Comparison of ENCODE assay signal across 21 cellular contexts in genomic region chr2:172677363-172677762, GRCh38. TPM values are rescaled to one million over a fixed set of nuclear protein-coding genes. Genes with fewer than 3 reads are reported as not detected.
DNase-seq lines count a peak whose midpoint lies in the region; FAIRE-seq and TF ChIP-seq lines count a peak whose summit lies in the region.
"Had no signal": no experiment of that assay in that cellular context is flagged by ENCODE, and none has a peak within 500 bp of the region (broad histone marks: within the 10 kb centered on the region; RNA-seq: fewer than 3 reads in every experiment).

No MANE protein-coding gene starts in this region.

- no peak for TF ChIP-seq EP300 in sigmoid colon (IDR thresholded peaks at IDR 0.05)

- no peak overlapping the region for H2AFZ ChIP-seq in mammary epithelial cell (ENCODE audit: low read depth, low read length)
- H2AFZ ChIP-seq in keratinocyte (ENCODE audit: control insufficient read depth, low read length), result peak overlapping the region; percentile 57
- H2AFZ ChIP-seq: GM23248 had no signal

- TF ChIP-seq CTCF in mammary epithelial cell (conservative IDR thresholded peaks at IDR 0.05 in 1 of 2, IDR thresholded peaks at IDR 0.05 in 1 of 2; ENCODE audit: extremely low read depth in 1 of 2, insufficient read depth in 1 of 2, low read depth in 1 of 2, low read length in 2 of 2) (no peak), keratinocyte (optimal IDR thresholded peaks at IDR 0.05 in 1 of 3, IDR thresholded peaks at IDR 0.05 in 1 of 3, conservative IDR thresholded peaks at IDR 0.05 in 1 of 3; ENCODE audit: extremely low read depth in 1 of 3, insufficient read depth in 2 of 3, low read length in 3 of 3) (no peak), sigmoid colon (IDR thresholded peaks at IDR 0.05) (no peak)

- no peaks in the 10 kb centered on the region for H3K9me1 ChIP-seq in keratinocyte (ENCODE audit: control insufficient read depth, extremely low read depth, insufficient read depth, low read length)

- no TSS peak for BruUV-seq in mammary epithelial cell (replicated peaks; lab: Mats Ljungman, UMichigan)

- dilution Hi-C loops in mammary epithelial cell (cut with HindIII; ENCODE audit: low sequenced_read_pairs), result no loop called here
- dilution Hi-C loops in keratinocyte (cut with MboI; ENCODE audit: extremely low pct_ligation_motif_present, low sequenced_read_pairs), result no loop called here

- H3K4me1 ChIP-seq in mammary epithelial cell (ENCODE audit: insufficient read depth, low read length) (peaks cover 26% of the 10 kb centered on the region), keratinocyte (ENCODE audit: control insufficient read depth, extremely low read depth, insufficient read depth, low read length) (peaks cover 17% of the 10 kb centered on the region), sigmoid colon (peaks cover 0 to 24% (median 15%) of the 10 kb centered on the region in 4 donors)

- no peaks in the 10 kb centered on the region for H3K27me3 ChIP-seq in mammary epithelial cell (ENCODE audit: insufficient read depth, low read length)
- no peaks in the 10 kb centered on the region for H3K27me3 ChIP-seq in keratinocyte (ENCODE audit: control insufficient read depth, extremely low read depth, insufficient read depth, low read length)
- H3K27me3 ChIP-seq in sigmoid colon, result no peaks in the 10 kb centered on the region

- H3K9me3 ChIP-seq in mammary epithelial cell (replicated peaks; ENCODE audit: insufficient read depth, low read length) (no peaks in the 10 kb centered on the region), keratinocyte (ENCODE audit: control insufficient read depth, low read depth, low read length) (no peaks in the 10 kb centered on the region), sigmoid colon (peaks cover 0 to 9% (median under 1%) of the 10 kb centered on the region in 4 donors)

- intact Hi-C loops in mammary epithelial cell (cut with micrococcal nuclease), result no loop called here
- intact Hi-C loops in sigmoid colon (cut with DNase I), result no loop called here

- TF ChIP-seq POLR2A in sigmoid colon (IDR thresholded peaks at IDR 0.05), result no peak

- H3K36me3 ChIP-seq in mammary epithelial cell (ENCODE audit: insufficient read depth, low read length) (no peaks in the 10 kb centered on the region), keratinocyte (ENCODE audit: control insufficient read depth in 2 of 2, extremely low read depth in 1 of 2, insufficient read depth in 2 of 2, low read length in 2 of 2) (no peaks in the 10 kb centered on the region), sigmoid colon (no peaks in the 10 kb centered on the region)

- in situ Hi-C loops in mammary epithelial cell (cut with MboI; ENCODE audit: low sequenced_read_pairs in 2 of 2), result no loop called here

- no peaks in the 10 kb centered on the region for H4K20me1 ChIP-seq in mammary epithelial cell (ENCODE audit: insufficient read depth, low read length)
- H4K20me1 ChIP-seq in keratinocyte (ENCODE audit: control insufficient read depth, extremely low read depth, insufficient read depth, low read length), result no peaks in the 10 kb centered on the region

- DNase-seq in NCI-H1105 (lab: John Stamatoyannopoulos, UW), result peak; percentile 1
- peak; percentile 51 for DNase-seq in NCI-H69 (lab: John Stamatoyannopoulos, UW)
- DNase-seq in mammary epithelial cell, result peak; percentile 43
- DNase-seq in keratinocyte (ENCODE audit: low read depth, low spot score), result no peak
- DNase-seq in sigmoid colon, result no peak
- DNase-seq in ecto neural progenitor cell (ENCODE audit: low spot score), result no peak
- no peak for DNase-seq in activated CD4-positive, alpha-beta T cell treated with anti-CD3 and anti-CD28 coated beads for 48 hours
- no peak for DNase-seq in stimulated activated CD4-positive, alpha-beta T cell treated with anti-CD3 and anti-CD28 coated beads, Interleukin-12 subunit alpha, Interleukin-12 subunit beta, amount 100 ng/mL, for 4 hours
- DNase-seq: ACHN; Calu3; CD4-positive, CD25-positive, alpha-beta regulatory T cell; DMS79 treated with DMSO at 0.1 percent for 48 hours; GM23248; KBM-7; NCI-H1092; NCI-H187 treated with DMSO at 0.1 percent for 48 hours; NCI-H226; NCI-H774 had no signal

- H3K79me2 ChIP-seq in mammary epithelial cell (ENCODE audit: insufficient read depth, low read length) (no peaks in the 10 kb centered on the region), keratinocyte (ENCODE audit: control insufficient read depth, insufficient read depth, low read length) (no peaks in the 10 kb centered on the region)

- H3K4me2 ChIP-seq in mammary epithelial cell (ENCODE audit: insufficient read depth, low read depth, low read length) (peak overlapping the region; percentile 61), keratinocyte (ENCODE audit: control insufficient read depth, extremely low read depth, insufficient read depth, low read depth, low read length) (peak overlapping the region; percentile 61)

- peak; percentile 84 for FAIRE-seq in keratinocyte (lab: Jason Lieb, UNC)
- FAIRE-seq: G401.6, GM12892, GM19239 had no signal

- H3K9ac ChIP-seq in mammary epithelial cell (ENCODE audit: insufficient read depth, low read length) (no peak overlapping the region), keratinocyte (ENCODE audit: control insufficient read depth, extremely low read depth, insufficient read depth, low read length) (no peak overlapping the region)
- H3K9ac ChIP-seq: GM23248 had no signal

- H3K4me3 ChIP-seq in mammary epithelial cell (replicated peaks in 1 of 3; ENCODE audit: insufficient read depth in 1 of 3, low read depth in 2 of 3, low read length in 3 of 3) (no peak overlapping the region), keratinocyte (ENCODE audit: control insufficient read depth in 2 of 3, extremely low read depth in 1 of 3, insufficient read depth in 2 of 3, low read depth in 1 of 3, low read length in 3 of 3) (peak overlapping the region in 2 of 3 experiments; percentile 2 to 9), sigmoid colon (no peak overlapping the region)
- H3K4me3 ChIP-seq: GM23248 had no signal

- H3K27ac ChIP-seq in mammary epithelial cell (ENCODE audit: insufficient read depth, low read depth, low read length), result no peak overlapping the region
- H3K27ac ChIP-seq in keratinocyte (ENCODE audit: control insufficient read depth, insufficient read depth, low read length), result peak overlapping the region; percentile 15
- H3K27ac ChIP-seq in sigmoid colon, result no peak overlapping the region
- H3K27ac ChIP-seq: GM23248 had no signal

- CTCF ChIA-PET in mammary epithelial cell (lab: Charles Lee; ENCODE audit: low non-redundant PET), result no interaction called here

RNA-seq across cellular contexts. Expression of gene RAPGEF4, which starts 58.3 kb away (rescaled TPM):
- 1 to 10 TPM; 1.7 to 3.2 TPM for total RNA-seq in mammary epithelial cell
- 0.39 TPM for polyA plus RNA-seq in mammary epithelial cell
- polyA minus RNA-seq in mammary epithelial cell, result not detected
- 0.76 to 1.6 TPM (median 1.2 TPM) in 3 replicates for polyA plus RNA-seq in keratinocyte
- polyA plus RNA-seq in keratinocyte (2011; ENCODE audit: low read depth), result 5.9 TPM
- polyA plus RNA-seq in keratinocyte (2011; cell fraction: cytosol; rRNA removed), result 0.75 and 0.80 TPM in 2 replicates
- 2.9 and 3.4 TPM in 2 replicates for polyA plus RNA-seq in keratinocyte (2011; cell fraction: nucleus; rRNA removed)
- 1.2 and 2.2 TPM in 2 replicates for polyA plus RNA-seq in keratinocyte (2012; ENCODE audit: low replicate concordance)
- polyA minus RNA-seq in keratinocyte, result 5.0 to 7.8 TPM (median 6.7 TPM) in 3 replicates
- not detected for polyA minus RNA-seq in keratinocyte (2011; cell fraction: cytosol; rRNA and poly(A)+ RNA removed)
- 3.5 and 5.7 TPM in 2 replicates for polyA minus RNA-seq in keratinocyte (2011; cell fraction: nucleus; rRNA and poly(A)+ RNA removed)
- total RNA-seq in sigmoid colon, result 1 to 10 TPM; 3.7 to 7.6 (median 4.9) TPM
- polyA plus RNA-seq in sigmoid colon, result 1 to 10 TPM in 2 of 3 donors, under 1 TPM in 1; 0.23 to 4.2 (median 1.1) TPM
- polyA plus RNA-seq: CD4-positive, CD25-positive, alpha-beta regulatory T cell; GM23248 had no signal

Comparison
In these comparisons a context has a peak if more than half of its experiments do, and no peak if none do; other contexts are left out.
1. DNase-seq: peak in NCI-H1105 (single experiment), NCI-H69 (single experiment) and mammary epithelial cell (single experiment); none in keratinocyte (single experiment), sigmoid colon (single experiment), ecto neural progenitor cell (single experiment), activated CD4-positive, alpha-beta T cell treated with anti-CD3 and anti-CD28 coated beads for 48 hours (single experiment) and stimulated activated CD4-positive, alpha-beta T cell treated with anti-CD3 and anti-CD28 coated beads, Interleukin-12 subunit alpha, Interleukin-12 subunit beta, amount 100 ng/mL, for 4 hours (single experiment).
2. H3K4me3 ChIP-seq: peak in keratinocyte (2 of 3); none in mammary epithelial cell (0 of 3) and sigmoid colon (0 of 4).